Comparison of ENCODE assay signal across 13 cellular contexts in genomic region chr2:106358081-106358480, GRCh38.
DNase-seq lines count a peak whose midpoint lies in the region; ATAC-seq, FAIRE-seq and TF ChIP-seq lines count a peak whose summit lies in the region.
"Had no signal": no experiment of that assay in that cellular context is flagged by ENCODE, and none has a peak within 500 bp of the region (broad histone marks: within the 10 kb centered on the region; RNA-seq: fewer than 3 reads in every experiment).

No MANE protein-coding gene starts in this region.

- H3K4me2 ChIP-seq in GM23248 (ENCODE audit: unreplicated experiment): no peak overlapping the region

- no peak overlapping the region for H3K9ac ChIP-seq in GM23248

- H3K4me1 ChIP-seq in GM23248 (ENCODE audit: insufficient read depth): no peaks in the 10 kb centered on the region
- no peaks in the 10 kb centered on the region for H3K4me1 ChIP-seq in tibial nerve
- H3K4me1 ChIP-seq: gastrocnemius medialis had no signal

- H2AFZ ChIP-seq in GM23248: no peak overlapping the region

- no peaks in the 10 kb centered on the region for H3K9me2 ChIP-seq in GM23248 (ENCODE audit: insufficient read depth)

- H3K4me3 ChIP-seq in MG63 (no peak overlapping the region), GM23248 (no peak overlapping the region), tibial nerve (no peak overlapping the region)
- H3K4me3 ChIP-seq: gastrocnemius medialis, thoracic aorta had no signal

- WGBS in GM23248 (ENCODE audit: low coverage in 1 of 2, low lambda C conversion rate in 2 of 2, missing lambda C conversion rate in 2 of 2), 2 experiments: 49 to 55% methylated on average over 5 of the region's 5 CpGs
- WGBS in tibial nerve, 2 donors: 61 to 64% methylated on average over 5 of the region's 5 CpGs

- peak; percentile 36 for FAIRE-seq in GM18507 (lab: Jason Lieb, UNC)

- no peak for TF ChIP-seq EP300 in tibial nerve (IDR thresholded peaks at IDR 0.05)

- no peaks in the 10 kb centered on the region for H3F3A ChIP-seq in GM23248 (ENCODE audit: insufficient read depth)

- H3K27ac ChIP-seq in GM23248 (no peak overlapping the region), tibial nerve (no peak overlapping the region)
- H3K27ac ChIP-seq: gastrocnemius medialis, thoracic aorta had no signal

- H3K9me3 ChIP-seq in MG63 (no peaks in the 10 kb centered on the region), GM23248 (ENCODE audit: low read depth) (no peaks in the 10 kb centered on the region), tibial nerve (no peaks in the 10 kb centered on the region)
- H3K9me3 ChIP-seq: gastrocnemius medialis, thoracic aorta had no signal

- H4K20me1 ChIP-seq in GM23248 (ENCODE audit: insufficient read depth): no peaks in the 10 kb centered on the region

- no peaks in the 10 kb centered on the region for H3K79me2 ChIP-seq in GM23248 (ENCODE audit: insufficient read depth)

- in situ Hi-C loops in GM23248 (cut with MboI): no loop called here

- no peak for TF ChIP-seq POLR2A in tibial nerve (IDR thresholded peaks at IDR 0.05)

- DNase-seq in GM18507 (ENCODE audit: extremely low spot score, insufficient read length, low read depth) (no peak), 8988T (no peak), MG63 (no peak), GM23248 (no peak), tibial nerve (ENCODE audit: low spot score in 2 of 2) (no peak)
- DNase-seq: activated CD4-positive, alpha-beta T cell treated with anti-CD3 and anti-CD28 coated beads, Interleukin-2, amount 50 U/mL, for 1 hour; dermis blood vessel endothelial cell; gastrocnemius medialis; MV-4-11 had no signal

- H3K27me3 ChIP-seq in MG63: no peaks in the 10 kb centered on the region
- no peaks in the 10 kb centered on the region; the same call in 1 of the 2 replicates for H3K27me3 ChIP-seq in GM23248 (replicated peaks; ENCODE audit: insufficient read depth)
- H3K27me3 ChIP-seq in tibial nerve: no peaks in the 10 kb centered on the region
- H3K27me3 ChIP-seq: gastrocnemius medialis had no signal

- TF ChIP-seq CTCF in tibial nerve (IDR thresholded peaks at IDR 0.05): no peak

- ATAC-seq in GM19467 (IDR thresholded peaks at IDR 0.05; ENCODE audit: unreplicated experiment) (peak; percentile 85), HG02885 (IDR thresholded peaks at IDR 0.05; ENCODE audit: poor library complexity, unreplicated experiment) (peak; percentile 89), HG03565 (IDR thresholded peaks at IDR 0.05; ENCODE audit: unreplicated experiment) (peak; percentile 95)
- ATAC-seq: gastrocnemius medialis had no signal

- H3K36me3 ChIP-seq in MG63: no peaks in the 10 kb centered on the region
- H3K36me3 ChIP-seq in GM23248 (ENCODE audit: low read depth): no peaks in the 10 kb centered on the region
- H3K36me3 ChIP-seq in tibial nerve: no peaks in the 10 kb centered on the region
- H3K36me3 ChIP-seq: gastrocnemius medialis, thoracic aorta had no signal
